8 cellular contexts compared by ENCODE assay signal in genomic region chr10:31947144-31947926, GRCh38. TPM values are rescaled to one million over a fixed set of nuclear protein-coding genes. Genes with fewer than 3 reads are reported as not detected.
A peak's percentile ranks its signal among the peaks of the same experiment; 100 is the strongest.
DNase-seq lines count a peak whose midpoint lies in the region; ATAC-seq, FAIRE-seq and TF ChIP-seq lines count a peak whose summit lies in the region.

No MANE protein-coding gene starts in this region.

- ATAC-seq in stimulated activated naive CD8-positive, alpha-beta T cell treated with anti-CD3 and anti-CD28 coated beads, Interleukin-15, Interleukin-2, amounts not matched to agents 100 U/mL and 50 U/mL, for 24 hours, result no peak
- ATAC-seq in GM19397 (IDR thresholded peaks at IDR 0.05; ENCODE audit: unreplicated experiment), result no peak

- H3K4me3 Mint-ChIP-seq in MCF 10A (ENCODE audit: unreplicated experiment), result peak overlapping the region; percentile 15
- no peak overlapping the region for H3K4me3 Mint-ChIP-seq in activated T-helper 2 cell treated with anti-CD3 and anti-CD28 coated beads, Interferon-gamma antibody, Interleukin-2, Interleukin-4, amounts not matched to agents 10 μg/mL and 5 μg/mL and 100 μg/mL, durations not matched to agents 14 hours and 24 hours and 36 hours (ENCODE audit: low read depth)

- H3K4me1 ChIP-seq in liver (ENCODE audit: control insufficient read depth in 4 of 4, insufficient read depth in 4 of 4, low read length in 3 of 4) (peaks cover 4 to 25% (median 7%) of the 10 kb centered on the region in 4 donors), spleen (peaks cover 0 to 39% (median 14%) of the 10 kb centered on the region in 6 donors)

- intact Hi-C loops in MCF 10A (cut with micrococcal nuclease) (loop anchor here (1.0 to 5.0 kb wide), 3 partner anchors 85 to 1220 kb away; no protein-coding TSS in a partner anchor), spleen (cut with DNase I; ENCODE audit: low total_unique reads) (no loop called here)
- intact Hi-C loops in activated T-helper 2 cell treated with anti-CD3 and anti-CD28 coated beads, Interferon-gamma antibody, Interleukin-2, Interleukin-4, amounts not matched to agents 10 μg/mL and 5 μg/mL and 100 μg/mL, durations not matched to agents 14 hours and 24 hours and 36 hours (cut with micrococcal nuclease), result no loop called here

- H3K36me3 ChIP-seq in liver (ENCODE audit: control insufficient read depth in 4 of 4, insufficient read depth in 3 of 4, low read depth in 1 of 4, low read length in 3 of 4), result no peaks in the 10 kb centered on the region
- H3K36me3 ChIP-seq in spleen, result no peaks in the 10 kb centered on the region

- no peaks in the 10 kb centered on the region for H3K27me3 Mint-ChIP-seq in MCF 10A (ENCODE audit: insufficient read depth, unreplicated experiment)
- H3K27me3 Mint-ChIP-seq in activated T-helper 2 cell treated with anti-CD3 and anti-CD28 coated beads, Interferon-gamma antibody, Interleukin-2, Interleukin-4, amounts not matched to agents 10 μg/mL and 5 μg/mL and 100 μg/mL, durations not matched to agents 14 hours and 24 hours and 36 hours (ENCODE audit: low read depth), result peaks cover 1% of the 10 kb centered on the region

- no peaks in the 10 kb centered on the region for H3K36me3 Mint-ChIP-seq in MCF 10A (ENCODE audit: insufficient read depth, unreplicated experiment)
- no peaks in the 10 kb centered on the region for H3K36me3 Mint-ChIP-seq in activated T-helper 2 cell treated with anti-CD3 and anti-CD28 coated beads, Interferon-gamma antibody, Interleukin-2, Interleukin-4, amounts not matched to agents 10 μg/mL and 5 μg/mL and 100 μg/mL, durations not matched to agents 14 hours and 24 hours and 36 hours (ENCODE audit: low read depth)

- H3K27me3 ChIP-seq in liver (ENCODE audit: control insufficient read depth in 4 of 4, insufficient read depth in 4 of 4, low read length in 3 of 4) (no peaks in the 10 kb centered on the region), spleen (replicated peaks in 1 of 7) (no peaks in the 10 kb centered on the region)

- WGBS in liver, result 48% methylated on average over 7 of the region's 7 CpGs
- WGBS in spleen, 5 donors, result 70 to 75% (median 72%) methylated on average over 7 of the region's 7 CpGs

- no peaks in the 10 kb centered on the region for H3K9me3 Mint-ChIP-seq in MCF 10A (ENCODE audit: unreplicated experiment)
- no peaks in the 10 kb centered on the region for H3K9me3 Mint-ChIP-seq in activated T-helper 2 cell treated with anti-CD3 and anti-CD28 coated beads, Interferon-gamma antibody, Interleukin-2, Interleukin-4, amounts not matched to agents 10 μg/mL and 5 μg/mL and 100 μg/mL, durations not matched to agents 14 hours and 24 hours and 36 hours

- peaks cover 19% of the 10 kb centered on the region for H3K4me1 Mint-ChIP-seq in MCF 10A (ENCODE audit: insufficient read depth, unreplicated experiment)
- H3K4me1 Mint-ChIP-seq in activated T-helper 2 cell treated with anti-CD3 and anti-CD28 coated beads, Interferon-gamma antibody, Interleukin-2, Interleukin-4, amounts not matched to agents 10 μg/mL and 5 μg/mL and 100 μg/mL, durations not matched to agents 14 hours and 24 hours and 36 hours (ENCODE audit: low read depth), result no peaks in the 10 kb centered on the region

- no peak overlapping the region for H3K4me3 ChIP-seq in liver (ENCODE audit: low read depth in 1 of 3, low read length in 3 of 3)
- H3K4me3 ChIP-seq in spleen, result no peak overlapping the region

- DNase-seq in D721Med (ENCODE audit: insufficient read length, low spot score) (no peak), NCI-H2171 (lab: John Stamatoyannopoulos, UW) (peak; percentile 57), MCF 10A (ENCODE audit: unreplicated experiment) (peak; percentile 91), spleen (no peak)
- no peak for DNase-seq in activated T-helper 2 cell treated with anti-CD3 and anti-CD28 coated beads, Interferon-gamma antibody, Interleukin-2, Interleukin-4, amounts not matched to agents 10 μg/mL and 5 μg/mL and 100 μg/mL, durations not matched to agents 14 hours and 24 hours and 36 hours (ENCODE audit: low spot score)
- no peak for DNase-seq in stimulated activated naive CD8-positive, alpha-beta T cell treated with anti-CD3 and anti-CD28 coated beads, Interleukin-15, Interleukin-2, amounts not matched to agents 100 U/mL and 50 U/mL, for 24 hours

- POLR2A ChIA-PET in MCF 10A (lab: Yijun Ruan, JAX), result interaction anchor here (0.7 to 6.1 kb wide), 8 partner anchors 11 to 110 kb away, joined by 3 to 69 read pairs (median 4); partner anchors contain the start of gene ARHGAP12

- H3K9ac ChIP-seq in liver (ENCODE audit: low read depth in 1 of 2, low read length in 2 of 2), result no peak overlapping the region

- FAIRE-seq in D721Med (lab: Jason Lieb, UNC), result no peak

- no peaks in the 10 kb centered on the region for H3K9me3 ChIP-seq in liver (ENCODE audit: control insufficient read depth in 4 of 4, low read length in 3 of 4)
- peaks cover 0 to 3% (median 0%) of the 10 kb centered on the region in 8 donors for H3K9me3 ChIP-seq in spleen

- H3K27ac Mint-ChIP-seq in MCF 10A (ENCODE audit: low read depth, unreplicated experiment), result peak overlapping the region; percentile 81
- no peak overlapping the region for H3K27ac Mint-ChIP-seq in activated T-helper 2 cell treated with anti-CD3 and anti-CD28 coated beads, Interferon-gamma antibody, Interleukin-2, Interleukin-4, amounts not matched to agents 10 μg/mL and 5 μg/mL and 100 μg/mL, durations not matched to agents 14 hours and 24 hours and 36 hours

- peak overlapping the region; percentile 0 to 9 for H3K27ac ChIP-seq in liver (ENCODE audit: low read depth in 1 of 2, low read length in 2 of 2)
- peak overlapping the region in 1 of 8 donors; percentile 0 for H3K27ac ChIP-seq in spleen

- peak; percentile 62 for TF ChIP-seq CTCF in D721Med (IDR thresholded peaks at IDR 0.05; ENCODE audit: insufficient read depth, missing control alignments)
- peak; percentile 59 for TF ChIP-seq CTCF in MCF 10A (IDR thresholded peaks at IDR 0.05; ENCODE audit: unreplicated experiment)
- peak; percentile 72 for TF ChIP-seq CTCF in liver (IDR thresholded peaks at IDR 0.05; ENCODE audit: low read depth, low read length, missing input control)
- peak in 5 of 11 experiments; percentile 6 to 33 (median 23) for TF ChIP-seq CTCF in spleen (IDR thresholded peaks at IDR 0.05 in 8 of 11, conservative IDR thresholded peaks at IDR 0.05 in 3 of 11)

- peak; percentile 95 to 99 for TF ChIP-seq RAD21 in liver (IDR thresholded peaks at IDR 0.05)

- CTCF ChIA-PET in MCF 10A (lab: Yijun Ruan, JAX), result interaction anchor here (0.5 to 5.3 kb wide), 10 partner anchors 11 to 1195 kb away, joined by 3 to 77 read pairs (median 3); no protein-coding TSS in a partner anchor

- TF ChIP-seq POLR2A in spleen (IDR thresholded peaks at IDR 0.05), result no peak

- BruUV-seq in MCF 10A (replicated peaks; lab: Mats Ljungman, UMichigan), result no TSS peak

TF ChIP-seq in liver, 16 proteins besides CTCF, POLR2A, EP300 and RAD21 (continues in another document):
- TF ChIP-seq YY1 (IDR thresholded peaks at IDR 0.05) (peak; percentile 92), EGR1 (IDR thresholded peaks at IDR 0.05; ENCODE audit: low read depth in 2 of 2) (no peak), REST (IDR thresholded peaks at IDR 0.05) (no peak), FOXA2 (IDR thresholded peaks at IDR 0.05) (peak; percentile 60), GABPA (IDR thresholded peaks at IDR 0.05 in 1 of 2, conservative IDR thresholded peaks at IDR 0.05 in 1 of 2) (no peak), HNF4G (IDR thresholded peaks at IDR 0.05) (no peak), FOXA1 (IDR thresholded peaks at IDR 0.05) (peak; percentile 17), HNF4A (conservative IDR thresholded peaks at IDR 0.05) (peak; percentile 6 to 31), MAX (IDR thresholded peaks at IDR 0.05) (peak; percentile 62), NR2F2 (IDR thresholded peaks at IDR 0.05) (no peak), JUND (IDR thresholded peaks at IDR 0.05) (peak; percentile 12 to 37), RXRA (IDR thresholded peaks at IDR 0.05) (peak in 1 of 2 donors; percentile 39), ATF3 (IDR thresholded peaks at IDR 0.05) (no peak), TAF1 (conservative IDR thresholded peaks at IDR 0.05) (no peak)

RNA-seq across cellular contexts. Expression of gene ARHGAP12, which starts 18.7 kb away (rescaled TPM):
- total RNA-seq in MCF 10A (2022), result 25.8 and 26.0 TPM in 2 replicates
- 10 to 100 TPM; 15.2 to 29.1 TPM for total RNA-seq in liver
- polyA plus RNA-seq in liver, result 1 to 10 TPM; 7.0 to 9.3 TPM
- total RNA-seq in activated T-helper 2 cell treated with anti-CD3 and anti-CD28 coated beads, Interferon-gamma antibody, Interleukin-2, Interleukin-4, amounts not matched to agents 10 μg/mL and 5 μg/mL and 100 μg/mL, durations not matched to agents 14 hours and 24 hours and 36 hours, result 2.7 and 3.5 TPM in 2 replicates
- total RNA-seq in spleen, result 10 to 100 TPM; 28.5 to 69.7 (median 54.2) TPM
- 10 to 100 TPM; 20.5 to 38.5 (median 28.5) TPM for polyA plus RNA-seq in spleen

Comparison
In these comparisons a context has a peak if more than half of its experiments do, and no peak if none do; other contexts are left out.
1. DNase-seq: peak in NCI-H2171 (single experiment) and MCF 10A (single experiment); none in D721Med (single experiment), activated T-helper 2 cell treated with anti-CD3 and anti-CD28 coated beads, Interferon-gamma antibody, Interleukin-2, Interleukin-4, amounts not matched to agents 10 μg/mL and 5 μg/mL and 100 μg/mL, durations not matched to agents 14 hours and 24 hours and 36 hours (single experiment), spleen (single experiment) and stimulated activated naive CD8-positive, alpha-beta T cell treated with anti-CD3 and anti-CD28 coated beads, Interleukin-15, Interleukin-2, amounts not matched to agents 100 U/mL and 50 U/mL, for 24 hours (single experiment).